In genomic region chr2:170324640-170325046, GRCh38 we compare ENCODE assay signal across 8 cellular contexts.
DNase-seq lines count a peak whose midpoint lies in the region; ATAC-seq, FAIRE-seq and TF ChIP-seq lines count a peak whose summit lies in the region.

No MANE protein-coding gene starts in this region.

- H3K9me3 ChIP-seq in BE2C, result no peaks in the 10 kb centered on the region
- no peaks in the 10 kb centered on the region for H3K9me3 ChIP-seq in prostate gland

- H3K36me3 ChIP-seq in BE2C, result no peaks in the 10 kb centered on the region
- H3K36me3 ChIP-seq in prostate gland, result no peaks in the 10 kb centered on the region

- peak; percentile 76 for FAIRE-seq in GM18507 (lab: Jason Lieb, UNC)

- TF ChIP-seq POLR2A in prostate gland (IDR thresholded peaks at IDR 0.05), result no peak

- 26% methylated on average over 4 of the region's 4 CpGs for WGBS in prostate gland

- H3K27ac ChIP-seq in prostate gland, result no peak overlapping the region

- no peak for ATAC-seq in GM21381 (IDR thresholded peaks at IDR 0.05; ENCODE audit: unreplicated experiment)
- ATAC-seq in HG03469 (IDR thresholded peaks at IDR 0.05; ENCODE audit: unreplicated experiment), result no peak

- no peaks in the 10 kb centered on the region for H3K27me3 ChIP-seq in BE2C
- no peaks in the 10 kb centered on the region for H3K27me3 ChIP-seq in prostate gland (replicated peaks; ENCODE audit: insufficient read depth)

- TF ChIP-seq CTCF in BE2C (IDR thresholded peaks at IDR 0.05; ENCODE audit: low read depth, low read length) (peak; percentile 75), WI38 (IDR thresholded peaks at IDR 0.05; ENCODE audit: low read depth, low read length) (peak; percentile 50), fibroblast of the aortic adventitia (IDR thresholded peaks at IDR 0.05; ENCODE audit: insufficient read depth, low read length) (peak; percentile 65), prostate gland (IDR thresholded peaks at IDR 0.05) (peak in 3 of 4 experiments; percentile 37 to 61 (median 58))

- DNase-seq in BE2C, result peak; percentile 24
- DNase-seq in GM18507 (ENCODE audit: extremely low spot score, insufficient read length, low read depth), result peak; percentile 9
- peak; percentile 83 for DNase-seq in NCI-H2171 treated with DMSO at 0.1 percent for 48 hours (lab: John Stamatoyannopoulos, UW)
- DNase-seq in fibroblast of the aortic adventitia (ENCODE audit: low read depth), result peak; percentile 43
- peak; percentile 16 for DNase-seq in prostate gland (ENCODE audit: low spot score)

- H3K4me1 ChIP-seq in BE2C, result no peaks in the 10 kb centered on the region
- no peaks in the 10 kb centered on the region for H3K4me1 ChIP-seq in prostate gland (replicated peaks)

- no peak overlapping the region for H3K4me3 ChIP-seq in BE2C (ENCODE audit: low read depth, low read length)
- no peak overlapping the region for H3K4me3 ChIP-seq in WI38 (ENCODE audit: low read depth, low read length)
- H3K4me3 ChIP-seq in fibroblast of the aortic adventitia (ENCODE audit: low read depth, low read length), result no peak overlapping the region
- no peak overlapping the region for H3K4me3 ChIP-seq in prostate gland

- intact Hi-C loops in prostate gland (cut with DNase I), result no loop called here

Comparison
In these comparisons a context has a peak if more than half of its experiments do, and no peak if none do; other contexts are left out.
1. DNase-seq: peak in every context shown above with its lines; median percentile 83 in NCI-H2171 treated with DMSO at 0.1 percent for 48 hours; 43 in fibroblast of the aortic adventitia; 24 in BE2C; 16 in prostate gland; 9 in GM18507.